Comparison of ENCODE assay signal across 10 cellular contexts in genomic region chr12:57739387-57739786, GRCh38. TPM values are rescaled to one million over a fixed set of nuclear protein-coding genes. Genes with fewer than 3 reads are reported as not detected.
DNase-seq lines count a peak whose midpoint lies in the region; ATAC-seq, FAIRE-seq and TF ChIP-seq lines count a peak whose summit lies in the region.
"Had no signal": no experiment of that assay in that cellular context is flagged by ENCODE, and none has a peak within 500 bp of the region (broad histone marks: within the 10 kb centered on the region; RNA-seq: fewer than 3 reads in every experiment).

No MANE protein-coding gene starts in this region.

- H3K4me1 Mint-ChIP-seq in T-helper 1 cell treated with Interleukin-12 subunit alpha and Interleukin-12 subunit beta and Interleukin-4 antibody, amounts not matched to agents 30 μg/mL and 1 μg/mL, for 36 hours (ENCODE audit: low read depth) = peaks cover 38% of the 10 kb centered on the region
- peaks cover 17% of the 10 kb centered on the region for H3K4me1 Mint-ChIP-seq in astrocyte (ENCODE audit: low read depth, unreplicated experiment)
- peaks cover 51% of the 10 kb centered on the region for H3K4me1 Mint-ChIP-seq in neural progenitor cell

- H3F3A ChIP-seq in neural progenitor cell (ENCODE audit: low read depth) = peaks cover 42% of the 10 kb centered on the region

- H3K27ac ChIP-seq in HUES64 (ENCODE audit: low read depth, low read length) = no peak overlapping the region
- H3K27ac ChIP-seq in astrocyte (ENCODE audit: low read depth, low read length) = no peak overlapping the region
- H3K27ac ChIP-seq in neural progenitor cell = no peak overlapping the region
- H3K27ac ChIP-seq in substantia nigra (ENCODE audit: low read depth, low read length, poor library complexity, severe bottlenecking) = no peak overlapping the region
- H3K27ac ChIP-seq: RWPE1 had no signal

- DNase-seq in T-helper 1 cell (no peak), astrocyte (ENCODE audit: low read depth) (no peak), neural progenitor cell (ENCODE audit: low spot score) (peak; percentile 21), substantia nigra (lab: John Stamatoyannopoulos, UW) (no peak)
- DNase-seq: trophoblast cell had no signal

- peaks cover 29% of the 10 kb centered on the region for H3K36me3 Mint-ChIP-seq in T-helper 1 cell treated with Interleukin-12 subunit alpha and Interleukin-12 subunit beta and Interleukin-4 antibody, amounts not matched to agents 30 μg/mL and 1 μg/mL, for 36 hours (ENCODE audit: low read depth)
- peaks cover 3% of the 10 kb centered on the region for H3K36me3 Mint-ChIP-seq in astrocyte (ENCODE audit: low read depth, unreplicated experiment)
- no peaks in the 10 kb centered on the region for H3K36me3 Mint-ChIP-seq in neural progenitor cell

- H3K9me3 Mint-ChIP-seq in T-helper 1 cell treated with Interleukin-12 subunit alpha and Interleukin-12 subunit beta and Interleukin-4 antibody, amounts not matched to agents 30 μg/mL and 1 μg/mL, for 36 hours = no peaks in the 10 kb centered on the region
- H3K9me3 Mint-ChIP-seq in astrocyte (ENCODE audit: unreplicated experiment) (no peaks in the 10 kb centered on the region), neural progenitor cell (no peaks in the 10 kb centered on the region)

- H2AFZ ChIP-seq in astrocyte (ENCODE audit: low read depth, low read length) (no peak overlapping the region), neural progenitor cell (replicated peaks) (no peak overlapping the region)

- H3K4me3 Mint-ChIP-seq in T-helper 1 cell treated with Interleukin-12 subunit alpha and Interleukin-12 subunit beta and Interleukin-4 antibody, amounts not matched to agents 30 μg/mL and 1 μg/mL, for 36 hours = peak overlapping the region; percentile 71
- H3K4me3 Mint-ChIP-seq in astrocyte (ENCODE audit: unreplicated experiment) (peak overlapping the region; percentile 46), neural progenitor cell (peak overlapping the region; percentile 92)

- H3K9me3 ChIP-seq in HUES64 (ENCODE audit: insufficient read depth, low read depth, low read length) (no peaks in the 10 kb centered on the region), astrocyte (ENCODE audit: insufficient read depth, low read depth, low read length) (no peaks in the 10 kb centered on the region), neural progenitor cell (ENCODE audit: low read depth) (no peaks in the 10 kb centered on the region)

- H3K4me2 ChIP-seq in astrocyte (ENCODE audit: low read length) = no peak overlapping the region
- peak overlapping the region; percentile 98 for H3K4me2 ChIP-seq in neural progenitor cell

- peak overlapping the region; percentile 44; the same call in 1 of the 2 replicates for H3K4me3 ChIP-seq in HUES64 (ENCODE audit: low read length)
- no peak overlapping the region for H3K4me3 ChIP-seq in astrocyte (ENCODE audit: insufficient read depth, low read depth, low read length)
- H3K4me3 ChIP-seq in neural progenitor cell = peak overlapping the region; percentile 80

- peaks cover 12% of the 10 kb centered on the region for H3K4me1 ChIP-seq in HUES64 (ENCODE audit: insufficient read depth, low read length)
- peaks cover 11% of the 10 kb centered on the region for H3K4me1 ChIP-seq in astrocyte (ENCODE audit: insufficient read depth, low read length)
- H3K4me1 ChIP-seq in neural progenitor cell = peaks cover 24% of the 10 kb centered on the region

- TF ChIP-seq CTCF in astrocyte (IDR thresholded peaks at IDR 0.05; ENCODE audit: insufficient read depth, low read depth, low read length) (no peak), neural progenitor cell (IDR thresholded peaks at IDR 0.05) (no peak)

- WGBS in HUES64 = 23% methylated on average over 7 of the region's 7 CpGs

- FAIRE-seq in astrocyte (lab: Jason Lieb, UNC) = no peak

- H3K27me3 Mint-ChIP-seq in T-helper 1 cell treated with Interleukin-12 subunit alpha and Interleukin-12 subunit beta and Interleukin-4 antibody, amounts not matched to agents 30 μg/mL and 1 μg/mL, for 36 hours (ENCODE audit: low read depth) = no peaks in the 10 kb centered on the region
- H3K27me3 Mint-ChIP-seq in astrocyte (ENCODE audit: low read depth, unreplicated experiment) (peaks cover 45% of the 10 kb centered on the region), neural progenitor cell (ENCODE audit: insufficient read depth, low read depth) (peaks cover 35% of the 10 kb centered on the region)

- ATAC-seq in HG02623 (IDR thresholded peaks at IDR 0.05; ENCODE audit: unreplicated experiment) = no peak
- ATAC-seq in GM18870 (IDR thresholded peaks at IDR 0.05; ENCODE audit: unreplicated experiment) = no peak

- H3K27me3 ChIP-seq in HUES64 (ENCODE audit: insufficient read depth, low read length) (peaks cover 86% of the 10 kb centered on the region), astrocyte (ENCODE audit: insufficient read depth, low read length) (peaks cover 64% of the 10 kb centered on the region), neural progenitor cell (peaks cover 95% of the 10 kb centered on the region)

- peak overlapping the region; percentile 62 for H3K27ac Mint-ChIP-seq in T-helper 1 cell treated with Interleukin-12 subunit alpha and Interleukin-12 subunit beta and Interleukin-4 antibody, amounts not matched to agents 30 μg/mL and 1 μg/mL, for 36 hours
- H3K27ac Mint-ChIP-seq in astrocyte (ENCODE audit: unreplicated experiment) (peak overlapping the region; percentile 14), neural progenitor cell (no peak overlapping the region)

- H3K9ac ChIP-seq in HUES64 (ENCODE audit: low read depth, low read length) (no peak overlapping the region), astrocyte (ENCODE audit: low read length) (no peak overlapping the region), neural progenitor cell (no peak overlapping the region)

- H4K20me1 ChIP-seq in astrocyte (ENCODE audit: insufficient read depth, low read length) (peaks cover 9% of the 10 kb centered on the region), neural progenitor cell (ENCODE audit: low read depth) (peaks cover 38% of the 10 kb centered on the region)

- no peaks in the 10 kb centered on the region for H3K36me3 ChIP-seq in HUES64 (ENCODE audit: insufficient read depth, low read length)
- H3K36me3 ChIP-seq in astrocyte (ENCODE audit: insufficient read depth, low read length) = no peaks in the 10 kb centered on the region
- H3K36me3 ChIP-seq in neural progenitor cell = no peaks in the 10 kb centered on the region

- H3K79me2 ChIP-seq in astrocyte (ENCODE audit: insufficient read depth, low read length) (no peaks in the 10 kb centered on the region), neural progenitor cell (ENCODE audit: low read depth) (no peaks in the 10 kb centered on the region)

RNA-seq across cellular contexts. Expression of gene AGAP2, which starts 0.8 kb away (rescaled TPM):
- polyA plus RNA-seq in HUES64 (2013, experiment 1 of 2) = 1.0 TPM
- 2.8 TPM for polyA plus RNA-seq in HUES64 (2013, experiment 2 of 2)
- total RNA-seq in astrocyte (0.14 and 0.17 TPM in 2 replicates), neural progenitor cell (ENCODE audit: low replicate concordance) (1.7 and 2.7 TPM in 2 replicates)

RNA-seq across cellular contexts. Expression of gene TSPAN31, which starts 5.5 kb away (rescaled TPM):
- 9.3 TPM for polyA plus RNA-seq in HUES64 (2013, experiment 1 of 2)
- 15.3 TPM for polyA plus RNA-seq in HUES64 (2013, experiment 2 of 2)
- total RNA-seq in astrocyte (18.6 and 22.9 TPM in 2 replicates), neural progenitor cell (ENCODE audit: low replicate concordance) (57.6 and 61.3 TPM in 2 replicates)

RNA-seq across cellular contexts. Expression of gene CDK4, which starts 12.7 kb away (rescaled TPM):
- 171 TPM for polyA plus RNA-seq in HUES64 (2013, experiment 1 of 2)
- polyA plus RNA-seq in HUES64 (2013, experiment 2 of 2) = 146 TPM
- 113 and 133 TPM in 2 replicates for total RNA-seq in astrocyte
- total RNA-seq in neural progenitor cell (ENCODE audit: low replicate concordance) = 169 and 348 TPM in 2 replicates

RNA-seq across cellular contexts. Expression of gene MARCHF9, which starts 15.5 kb away (rescaled TPM):
- polyA plus RNA-seq in HUES64 (2013, experiment 1 of 2) = 3.7 TPM
- polyA plus RNA-seq in HUES64 (2013, experiment 2 of 2) = 4.6 TPM
- total RNA-seq in astrocyte = 11.3 and 13.0 TPM in 2 replicates
- total RNA-seq in neural progenitor cell (ENCODE audit: low replicate concordance) = 8.1 and 11.9 TPM in 2 replicates

RNA-seq across cellular contexts. Expression of gene CYP27B1, which starts 27.5 kb away (rescaled TPM):
- polyA plus RNA-seq in HUES64 (2013, experiment 1 of 2) = 0.95 TPM
- polyA plus RNA-seq in HUES64 (2013, experiment 2 of 2) = 1.2 TPM
- total RNA-seq in astrocyte = 1.5 TPM in 2 replicates
- 0.17 and 0.99 TPM in 2 replicates for total RNA-seq in neural progenitor cell (ENCODE audit: low replicate concordance)
